1 cellular context compared by ENCODE assay signal in the genomic region with DNA sequence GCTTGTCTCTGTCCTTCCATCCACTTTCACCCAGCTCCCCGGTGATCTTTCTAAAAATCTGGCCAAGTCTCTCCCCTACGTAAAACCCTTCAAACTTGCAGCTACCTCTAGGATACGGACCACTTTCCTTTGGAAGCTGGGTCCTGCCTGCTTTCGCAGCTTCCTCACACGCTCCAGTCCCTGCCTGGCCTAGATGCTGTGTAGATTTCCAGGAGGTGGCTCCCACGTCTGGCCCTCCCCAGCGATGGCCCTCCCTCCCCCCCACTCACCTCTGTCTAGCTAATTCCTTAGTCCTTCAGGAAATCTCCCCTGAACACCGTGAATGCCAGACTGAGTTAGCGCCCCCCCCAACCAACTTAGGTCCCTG.
TF ChIP-seq lines count a peak whose summit lies in the region.

No MANE protein-coding gene starts in this region.

TF ChIP-seq in WTC11, 78 proteins besides CTCF, POLR2A, EP300 and RAD21 (continued from another document):
- TF ChIP-seq NFE2L1 (CRISPR knock-in tag; IDR thresholded peaks at IDR 0.05) (no peak), ZBTB21 (CRISPR knock-in tag; IDR thresholded peaks at IDR 0.05; ENCODE audit: borderline replicate concordance) (no peak), SMAD4 (CRISPR knock-in tag; IDR thresholded peaks at IDR 0.05) (no peak), HMGA2 (CRISPR knock-in tag; IDR thresholded peaks at IDR 0.05) (no peak), PRRX2 (CRISPR knock-in tag; IDR thresholded peaks at IDR 0.05) (no peak), CREB1 (CRISPR knock-in tag; IDR thresholded peaks at IDR 0.05) (no peak), GTF2I (CRISPR knock-in tag; conservative IDR thresholded peaks at IDR 0.05) (no peak), ZNF512 (CRISPR knock-in tag; IDR thresholded peaks at IDR 0.05; ENCODE audit: borderline replicate concordance) (no peak), USF1 (CRISPR knock-in tag; IDR thresholded peaks at IDR 0.05) (no peak), ELF4 (CRISPR knock-in tag; IDR thresholded peaks at IDR 0.05; ENCODE audit: low read depth) (no peak)
- TF ChIP-seq, protein P1, sequence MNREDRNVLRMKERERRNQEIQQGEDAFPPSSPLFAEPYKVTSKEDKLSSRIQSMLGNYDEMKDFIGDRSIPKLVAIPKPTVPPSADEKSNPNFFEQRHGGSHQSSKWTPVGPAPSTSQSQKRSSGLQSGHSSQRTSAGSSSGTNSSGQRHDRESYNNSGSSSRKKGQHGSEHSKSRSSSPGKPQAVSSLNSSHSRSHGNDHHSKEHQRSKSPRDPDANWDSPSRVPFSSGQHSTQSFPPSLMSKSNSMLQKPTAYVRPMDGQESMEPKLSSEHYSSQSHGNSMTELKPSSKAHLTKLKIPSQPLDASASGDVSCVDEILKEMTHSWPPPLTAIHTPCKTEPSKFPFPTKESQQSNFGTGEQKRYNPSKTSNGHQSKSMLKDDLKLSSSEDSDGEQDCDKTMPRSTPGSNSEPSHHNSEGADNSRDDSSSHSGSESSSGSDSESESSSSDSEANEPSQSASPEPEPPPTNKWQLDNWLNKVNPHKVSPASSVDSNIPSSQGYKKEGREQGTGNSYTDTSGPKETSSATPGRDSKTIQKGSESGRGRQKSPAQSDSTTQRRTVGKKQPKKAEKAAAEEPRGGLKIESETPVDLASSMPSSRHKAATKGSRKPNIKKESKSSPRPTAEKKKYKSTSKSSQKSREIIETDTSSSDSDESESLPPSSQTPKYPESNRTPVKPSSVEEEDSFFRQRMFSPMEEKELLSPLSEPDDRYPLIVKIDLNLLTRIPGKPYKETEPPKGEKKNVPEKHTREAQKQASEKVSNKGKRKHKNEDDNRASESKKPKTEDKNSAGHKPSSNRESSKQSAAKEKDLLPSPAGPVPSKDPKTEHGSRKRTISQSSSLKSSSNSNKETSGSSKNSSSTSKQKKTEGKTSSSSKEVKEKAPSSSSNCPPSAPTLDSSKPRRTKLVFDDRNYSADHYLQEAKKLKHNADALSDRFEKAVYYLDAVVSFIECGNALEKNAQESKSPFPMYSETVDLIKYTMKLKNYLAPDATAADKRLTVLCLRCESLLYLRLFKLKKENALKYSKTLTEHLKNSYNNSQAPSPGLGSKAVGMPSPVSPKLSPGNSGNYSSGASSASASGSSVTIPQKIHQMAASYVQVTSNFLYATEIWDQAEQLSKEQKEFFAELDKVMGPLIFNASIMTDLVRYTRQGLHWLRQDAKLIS (CRISPR knock-in tag; IDR thresholded peaks at IDR 0.05; ENCODE audit: borderline replicate concordance), result no peak
- TF ChIP-seq, protein P2, sequence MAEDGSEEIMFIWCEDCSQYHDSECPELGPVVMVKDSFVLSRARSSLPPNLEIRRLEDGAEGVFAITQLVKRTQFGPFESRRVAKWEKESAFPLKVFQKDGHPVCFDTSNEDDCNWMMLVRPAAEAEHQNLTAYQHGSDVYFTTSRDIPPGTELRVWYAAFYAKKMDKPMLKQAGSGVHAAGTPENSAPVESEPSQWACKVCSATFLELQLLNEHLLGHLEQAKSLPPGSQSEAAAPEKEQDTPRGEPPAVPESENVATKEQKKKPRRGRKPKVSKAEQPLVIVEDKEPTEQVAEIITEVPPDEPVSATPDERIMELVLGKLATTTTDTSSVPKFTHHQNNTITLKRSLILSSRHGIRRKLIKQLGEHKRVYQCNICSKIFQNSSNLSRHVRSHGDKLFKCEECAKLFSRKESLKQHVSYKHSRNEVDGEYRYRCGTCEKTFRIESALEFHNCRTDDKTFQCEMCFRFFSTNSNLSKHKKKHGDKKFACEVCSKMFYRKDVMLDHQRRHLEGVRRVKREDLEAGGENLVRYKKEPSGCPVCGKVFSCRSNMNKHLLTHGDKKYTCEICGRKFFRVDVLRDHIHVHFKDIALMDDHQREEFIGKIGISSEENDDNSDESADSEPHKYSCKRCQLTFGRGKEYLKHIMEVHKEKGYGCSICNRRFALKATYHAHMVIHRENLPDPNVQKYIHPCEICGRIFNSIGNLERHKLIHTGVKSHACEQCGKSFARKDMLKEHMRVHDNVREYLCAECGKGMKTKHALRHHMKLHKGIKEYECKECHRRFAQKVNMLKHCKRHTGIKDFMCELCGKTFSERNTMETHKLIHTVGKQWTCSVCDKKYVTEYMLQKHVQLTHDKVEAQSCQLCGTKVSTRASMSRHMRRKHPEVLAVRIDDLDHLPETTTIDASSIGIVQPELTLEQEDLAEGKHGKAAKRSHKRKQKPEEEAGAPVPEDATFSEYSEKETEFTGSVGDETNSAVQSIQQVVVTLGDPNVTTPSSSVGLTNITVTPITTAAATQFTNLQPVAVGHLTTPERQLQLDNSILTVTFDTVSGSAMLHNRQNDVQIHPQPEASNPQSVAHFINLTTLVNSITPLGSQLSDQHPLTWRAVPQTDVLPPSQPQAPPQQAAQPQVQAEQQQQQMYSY (CRISPR knock-in tag; IDR thresholded peaks at IDR 0.05), result no peak
